Comparison of ENCODE assay signal across 16 cellular contexts in genomic region chr2:168212866-168213265, GRCh38. TPM values are rescaled to one million over a fixed set of nuclear protein-coding genes. Genes with fewer than 3 reads are reported as not detected.
A peak's percentile ranks its signal among the peaks of the same experiment; 100 is the strongest.
DNase-seq lines count a peak whose midpoint lies in the region; ATAC-seq, FAIRE-seq and TF ChIP-seq lines count a peak whose summit lies in the region.
"Had no signal": no experiment of that assay in that cellular context is flagged by ENCODE, and none has a peak within 500 bp of the region (broad histone marks: within the 10 kb centered on the region; RNA-seq: fewer than 3 reads in every experiment).

No MANE protein-coding gene starts in this region.

- H3K18ac ChIP-seq in H9 (ENCODE audit: insufficient read length, low read depth, low read length) = no peak overlapping the region

- no peak overlapping the region for H2BK5ac ChIP-seq in H9 (ENCODE audit: insufficient read length, low read length)

- H2AK5ac ChIP-seq in H9 (ENCODE audit: insufficient read length, low read length) = no peak overlapping the region

- H3K27me3 ChIP-seq in MG63 = no peaks in the 10 kb centered on the region
- no peaks in the 10 kb centered on the region for H3K27me3 ChIP-seq in astrocyte (ENCODE audit: insufficient read depth, low read length)
- no peaks in the 10 kb centered on the region for H3K27me3 ChIP-seq in Caco-2 (replicated peaks; ENCODE audit: control insufficient read depth, insufficient read depth, low read length)
- H3K27me3 ChIP-seq in H9 (ENCODE audit: insufficient read depth, low read length) = no peaks in the 10 kb centered on the region
- H3K27me3 ChIP-seq: gastrocnemius medialis had no signal

- no peak for ATAC-seq in activated T-cell treated with anti-CD3 and anti-CD28 coated beads, Interleukin-2, amount 50 U/mL, for 4 hours
- no peak for ATAC-seq in natural killer cell
- ATAC-seq: gastrocnemius medialis; naive thymus-derived CD4-positive, alpha-beta T cell; Right ventricle myocardium inferior had no signal

- no CpG with 5 or more reads among the region's 3 CpGs for WGBS in H9 (ENCODE audit: extremely low coverage, insufficient read length, low lambda C conversion rate)

- no peaks in the 10 kb centered on the region for H3K23me2 ChIP-seq in H9 (ENCODE audit: insufficient read length, low read depth, low read length, poor library complexity, severe bottlenecking)

- H3K27ac Mint-ChIP-seq in astrocyte (ENCODE audit: unreplicated experiment) (no peak overlapping the region), natural killer cell (peak overlapping the region; percentile 63 to 84), Caco-2 (ENCODE audit: unreplicated experiment) (no peak overlapping the region), H9 (no peak overlapping the region)

- no peak for TF ChIP-seq CTCF in astrocyte (IDR thresholded peaks at IDR 0.05; ENCODE audit: insufficient read depth, low read depth, low read length)
- TF ChIP-seq CTCF in natural killer cell (IDR thresholded peaks at IDR 0.05) = no peak
- TF ChIP-seq CTCF in Caco-2 (IDR thresholded peaks at IDR 0.05; ENCODE audit: insufficient read depth in 1 of 2, low read depth in 1 of 2, low read length in 1 of 2, severe bottlenecking in 1 of 2, unreplicated experiment in 1 of 2) = no peak
- no peak for TF ChIP-seq CTCF in H9 (conservative IDR thresholded peaks at IDR 0.05)

- CTCF ChIA-PET in Caco-2 (lab: Charles Lee) = no interaction called here

- no peak overlapping the region for H4K91ac ChIP-seq in H9 (ENCODE audit: insufficient read length, low read depth, low read length)

- H3K36me3 ChIP-seq in MG63 (peaks cover 8% of the 10 kb centered on the region; the same call in 1 of the 2 replicates), astrocyte (ENCODE audit: insufficient read depth, low read length) (no peaks in the 10 kb centered on the region), Caco-2 (ENCODE audit: control insufficient read depth, insufficient read depth, low read length) (no peaks in the 10 kb centered on the region)
- H3K36me3 ChIP-seq: gastrocnemius medialis, lower lobe of right lung had no signal

- H3K4me2 ChIP-seq in astrocyte (ENCODE audit: low read length) (no peak overlapping the region), H9 (ENCODE audit: insufficient read depth, insufficient read length, low read length) (no peak overlapping the region)

- H4K8ac ChIP-seq in H9 (replicated peaks; ENCODE audit: insufficient read length, low read depth, low read length) = no peak overlapping the region

- H3K4me3 Mint-ChIP-seq in activated T-cell treated with anti-CD3 and anti-CD28 coated beads, Interleukin-2, amount 50 U/mL, for 4 hours = peak overlapping the region; percentile 20
- H3K4me3 Mint-ChIP-seq in astrocyte (ENCODE audit: unreplicated experiment) = no peak overlapping the region
- H3K4me3 Mint-ChIP-seq in natural killer cell = peak overlapping the region; percentile 38
- H3K4me3 Mint-ChIP-seq in Caco-2 (ENCODE audit: unreplicated experiment) = no peak overlapping the region
- no peak overlapping the region for H3K4me3 Mint-ChIP-seq in H9

- BruUV-seq in Caco-2 (replicated peaks; lab: Mats Ljungman, UMichigan) = no TSS peak

- H3K9me3 ChIP-seq in MG63 = no peaks in the 10 kb centered on the region; the same call in 1 of the 2 replicates
- H3K9me3 ChIP-seq in astrocyte (ENCODE audit: insufficient read depth, low read depth, low read length) = no peaks in the 10 kb centered on the region
- H3K9me3 ChIP-seq in Caco-2 = no peaks in the 10 kb centered on the region
- no peaks in the 10 kb centered on the region for H3K9me3 ChIP-seq in H9 (ENCODE audit: control insufficient read depth, low read depth, low read length)
- H3K9me3 ChIP-seq: gastrocnemius medialis, lower lobe of right lung had no signal

- peaks cover 42% of the 10 kb centered on the region for H3K4me1 ChIP-seq in astrocyte (ENCODE audit: insufficient read depth, low read length)
- H3K4me1 ChIP-seq in Caco-2 = peaks cover 27% of the 10 kb centered on the region
- peaks cover under 1% of the 10 kb centered on the region; the same call in 1 of the 2 replicates for H3K4me1 ChIP-seq in H9 (ENCODE audit: insufficient read depth, low read length)
- H3K4me1 ChIP-seq: gastrocnemius medialis had no signal

- peaks cover 51% of the 10 kb centered on the region for H3K4me1 Mint-ChIP-seq in activated T-cell treated with anti-CD3 and anti-CD28 coated beads, Interleukin-2, amount 50 U/mL, for 4 hours (ENCODE audit: low read depth)
- H3K4me1 Mint-ChIP-seq in astrocyte (ENCODE audit: low read depth, unreplicated experiment) (peaks cover 29% of the 10 kb centered on the region), natural killer cell (peaks cover 82 to 85% of the 10 kb centered on the region in 2 donors), Caco-2 (ENCODE audit: low read depth, unreplicated experiment) (peaks cover 26% of the 10 kb centered on the region), H9 (peaks cover 8 to 9% of the 10 kb centered on the region in 2 experiments)

- FAIRE-seq in astrocyte (lab: Jason Lieb, UNC) = no peak

- no peak overlapping the region for H2BK12ac ChIP-seq in H9 (ENCODE audit: insufficient read length, low read depth, low read length)

- H3T11ph ChIP-seq in H9 (ENCODE audit: low read length) = no peak overlapping the region

- peaks cover 14% of the 10 kb centered on the region for H3K36me3 Mint-ChIP-seq in activated T-cell treated with anti-CD3 and anti-CD28 coated beads, Interleukin-2, amount 50 U/mL, for 4 hours (ENCODE audit: insufficient read depth)
- no peaks in the 10 kb centered on the region for H3K36me3 Mint-ChIP-seq in astrocyte (ENCODE audit: low read depth, unreplicated experiment)
- H3K36me3 Mint-ChIP-seq in natural killer cell = no peaks in the 10 kb centered on the region
- H3K36me3 Mint-ChIP-seq in Caco-2 (ENCODE audit: insufficient read depth, unreplicated experiment) = no peaks in the 10 kb centered on the region
- H3K36me3 Mint-ChIP-seq in H9 (ENCODE audit: insufficient read depth in 1 of 3, low read depth in 3 of 3) = no peaks in the 10 kb centered on the region

- no peak overlapping the region for H3K23ac ChIP-seq in H9 (ENCODE audit: insufficient read length, low read depth, low read length)

- no peak overlapping the region for H3K14ac ChIP-seq in H9 (ENCODE audit: insufficient read depth, low read length)

- H3K9me3 Mint-ChIP-seq in activated T-cell treated with anti-CD3 and anti-CD28 coated beads, Interleukin-2, amount 50 U/mL, for 4 hours = no peaks in the 10 kb centered on the region
- H3K9me3 Mint-ChIP-seq in astrocyte (ENCODE audit: unreplicated experiment) = no peaks in the 10 kb centered on the region
- no peaks in the 10 kb centered on the region for H3K9me3 Mint-ChIP-seq in natural killer cell
- peaks cover 10% of the 10 kb centered on the region for H3K9me3 Mint-ChIP-seq in Caco-2 (ENCODE audit: unreplicated experiment)
- H3K9me3 Mint-ChIP-seq in H9 = no peaks in the 10 kb centered on the region
- H3K9me3 Mint-ChIP-seq: naive thymus-derived CD4-positive, alpha-beta T cell had no signal

- H3K27ac ChIP-seq in astrocyte (ENCODE audit: low read depth, low read length) (no peak overlapping the region), H9 (ENCODE audit: insufficient read length, low read depth, low read length) (no peak overlapping the region)
- H3K27ac ChIP-seq: gastrocnemius medialis had no signal

- H3K4ac ChIP-seq in H9 (ENCODE audit: low read depth, low read length) = no peak overlapping the region

- H2BK20ac ChIP-seq in H9 (ENCODE audit: low read depth, low read length, poor library complexity, severe bottlenecking) = no peak overlapping the region

- no peak for DNase-seq in activated T-cell treated with anti-CD3 and anti-CD28 coated beads, Interleukin-2, amount 50 U/mL, for 4 hours
- DNase-seq in activated T-cell treated with anti-CD3 and anti-CD28 coated beads for 4 hours (no peak), MG63 (peak; percentile 63), astrocyte (ENCODE audit: low read depth) (peak; percentile 71), natural killer cell (no peak), SK-N-DZ (ENCODE audit: low spot score) (no peak), Caco-2 (no peak), H9 (no peak)
- DNase-seq: activated CD4-positive, alpha-beta T cell treated with anti-CD3 and anti-CD28 coated beads, Interleukin-2, amount 50 U/mL, for 4 hours; activated gamma-delta T cell treated with Interleukin-2 at 50 U/mL for 16 hours; effector CD8-positive, alpha-beta T cell; gastrocnemius medialis; lower lobe of right lung; substantia nigra had no signal

- H3K9ac ChIP-seq in astrocyte (ENCODE audit: low read length) = no peak overlapping the region
- no peak overlapping the region for H3K9ac ChIP-seq in H9 (ENCODE audit: extremely low read depth, insufficient read length, low read length)

- H3K79me2 ChIP-seq in astrocyte (ENCODE audit: insufficient read depth, low read length) (peaks cover 65% of the 10 kb centered on the region), H9 (ENCODE audit: insufficient read depth, low read length) (no peaks in the 10 kb centered on the region)

- POLR2A ChIA-PET in Caco-2 (lab: Charles Lee) = no interaction called here

- no peaks in the 10 kb centered on the region for H3K27me3 Mint-ChIP-seq in activated T-cell treated with anti-CD3 and anti-CD28 coated beads, Interleukin-2, amount 50 U/mL, for 4 hours (ENCODE audit: low read depth)
- H3K27me3 Mint-ChIP-seq in astrocyte (ENCODE audit: low read depth, unreplicated experiment) (no peaks in the 10 kb centered on the region), natural killer cell (ENCODE audit: low read depth in 2 of 2) (no peaks in the 10 kb centered on the region), Caco-2 (ENCODE audit: insufficient read depth, unreplicated experiment) (no peaks in the 10 kb centered on the region), H9 (ENCODE audit: low read depth) (no peaks in the 10 kb centered on the region)
- H3K27me3 Mint-ChIP-seq: naive thymus-derived CD4-positive, alpha-beta T cell had no signal

- H3K4me3 ChIP-seq in MG63 (no peak overlapping the region), astrocyte (ENCODE audit: insufficient read depth, low read depth, low read length) (no peak overlapping the region), Caco-2 (ENCODE audit: low read depth, low read length) (no peak overlapping the region)
- H3K4me3 ChIP-seq: gastrocnemius medialis, lower lobe of right lung had no signal

- no peak overlapping the region for H3K56ac ChIP-seq in H9 (ENCODE audit: insufficient read length, low read depth, low read length)

- no peak overlapping the region for H2BK15ac ChIP-seq in H9 (ENCODE audit: low read depth, low read length)

- no peaks in the 10 kb centered on the region for H3K79me1 ChIP-seq in H9 (ENCODE audit: insufficient read depth, low read depth, low read length, poor library complexity, severe bottlenecking)

- H4K5ac ChIP-seq in H9 (ENCODE audit: insufficient read length, low read depth, low read length) = no peak overlapping the region

- intact Hi-C loops in natural killer cell (cut with micrococcal nuclease) (loop anchor here (5.0 kb wide), 1 partner anchor 34 kb away; the partner anchor contains the start of gene STK39), Caco-2 (cut with micrococcal nuclease; ENCODE audit: unreplicated experiment) (no loop called here)

- no peak overlapping the region for H2AFZ ChIP-seq in astrocyte (ENCODE audit: low read depth, low read length)
- H2AFZ ChIP-seq in H9 (ENCODE audit: low read length) = no peak overlapping the region

- H4K20me1 ChIP-seq in astrocyte (ENCODE audit: insufficient read depth, low read length) (peaks cover 6% of the 10 kb centered on the region), H9 (ENCODE audit: control insufficient read depth, insufficient read depth, insufficient read length) (no peaks in the 10 kb centered on the region)

- no peak overlapping the region for H2BK120ac ChIP-seq in H9 (ENCODE audit: low read depth, low read length, poor library complexity, severe bottlenecking)

RNA-seq across cellular contexts. Expression of gene STK39, which starts 34.5 kb away (rescaled TPM):
- total RNA-seq in activated T-cell treated with anti-CD3 and anti-CD28 coated beads, Interleukin-2, amount 50 U/mL, for 4 hours = 10 to 100 TPM; 24.9 to 31.9 (median 31.5) TPM
- total RNA-seq in MG63 (2014; rRNA removed; shearing (Covaris generic); ENCODE audit: low replicate concordance) = 28.1 and 34.2 TPM in 2 replicates
- total RNA-seq in astrocyte (23.4 and 26.6 TPM in 2 replicates), natural killer cell (10 to 100 TPM; 53.3 to 79.3 (median 66.6) TPM), Caco-2 (2022) (2.9 and 5.1 TPM in 2 replicates), H9 (2021) (22.1 and 22.7 TPM in 2 replicates)
- 29.2 and 29.5 TPM in 2 replicates for polyA plus RNA-seq in SK-N-DZ (2014; cell fraction: cytosol; rRNA removed)
- polyA plus RNA-seq in SK-N-DZ (2014; cell fraction: nucleus; rRNA removed) = 13.6 and 14.8 TPM in 2 replicates

Comparison
In these comparisons a context has a peak if more than half of its experiments do, and no peak if none do; other contexts are left out.
1. DNase-seq: peak in MG63 (single experiment) and astrocyte (single experiment); none in activated T-cell treated with anti-CD3 and anti-CD28 coated beads, Interleukin-2, amount 50 U/mL, for 4 hours (single experiment), activated T-cell treated with anti-CD3 and anti-CD28 coated beads for 4 hours (single experiment), natural killer cell (single experiment), SK-N-DZ (single experiment), Caco-2 (0 of 2) and H9 (single experiment).
2. H3K4me3 Mint-ChIP-seq: peak in activated T-cell treated with anti-CD3 and anti-CD28 coated beads, Interleukin-2, amount 50 U/mL, for 4 hours (single experiment) and natural killer cell (single experiment); none in astrocyte (single experiment), Caco-2 (single experiment) and H9 (0 of 2).
3. H3K27ac Mint-ChIP-seq: peak in natural killer cell (2 of 2); none in astrocyte (single experiment), Caco-2 (single experiment) and H9 (0 of 3).